In the genomic region with DNA sequence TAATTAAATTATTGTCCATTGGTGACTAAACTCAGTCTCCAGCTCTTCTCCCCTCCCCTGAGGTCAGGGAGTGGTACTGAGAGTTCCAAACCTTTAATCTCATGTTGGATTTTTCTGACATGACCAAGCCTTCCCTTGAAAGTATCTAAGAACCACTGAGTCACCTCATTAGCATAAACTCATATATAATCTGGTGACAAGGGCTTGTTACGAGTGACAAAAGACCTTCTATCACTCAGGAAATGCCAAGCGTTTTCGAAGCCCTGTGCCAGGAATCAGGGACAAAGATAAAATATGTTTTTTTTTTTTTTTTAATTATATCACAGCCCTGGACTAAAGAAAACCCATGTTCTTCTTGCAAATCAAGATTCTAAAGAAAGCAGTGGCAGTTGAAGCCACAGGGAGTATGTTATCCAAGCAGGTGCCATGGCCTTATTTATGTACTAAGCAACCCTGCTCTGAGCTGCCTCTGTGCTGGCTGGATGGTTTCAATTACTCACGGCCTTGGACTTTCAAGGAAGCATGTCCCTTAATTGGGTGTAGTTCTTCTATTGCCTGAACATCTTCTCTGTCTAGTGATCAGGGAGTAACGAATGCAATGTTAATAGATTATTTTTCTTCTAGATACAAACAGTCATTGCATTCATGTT, we compare ENCODE assay signal across 14 cellular contexts.
DNase-seq lines count a peak whose midpoint lies in the region; ATAC-seq and TF ChIP-seq lines count a peak whose summit lies in the region.
"Had no signal": no experiment of that assay in that cellular context is flagged by ENCODE, and none has a peak within 500 bp of the region (broad histone marks: within the 10 kb centered on the region; RNA-seq: fewer than 3 reads in every experiment).

No MANE protein-coding gene starts in this region.

- H3K4me3 ChIP-seq in brain microvascular endothelial cell (ENCODE audit: low read depth, low read length) (no peak overlapping the region), mesendoderm (ENCODE audit: low read length) (no peak overlapping the region)
- H3K4me3 ChIP-seq: GM23338 had no signal

- H3K4me1 ChIP-seq in mesendoderm (ENCODE audit: control insufficient read depth, low read depth, low read length), result no peaks in the 10 kb centered on the region

- no peak overlapping the region for H3K4me2 ChIP-seq in mesendoderm (ENCODE audit: low read length)
- H3K4me2 ChIP-seq: GM23338 had no signal

- H3K27me3 ChIP-seq in brain microvascular endothelial cell (replicated peaks) (no peaks in the 10 kb centered on the region), mesendoderm (ENCODE audit: insufficient read depth, low read length, poor library complexity) (no peaks in the 10 kb centered on the region)

- H3K4ac ChIP-seq in mesendoderm (ENCODE audit: low read depth, low read length), result no peak overlapping the region

- H2BK120ac ChIP-seq in mesendoderm (ENCODE audit: low read depth, low read length), result no peak overlapping the region

- no peak overlapping the region for H3K18ac ChIP-seq in mesendoderm (ENCODE audit: low read length)

- H3K36me3 ChIP-seq in brain microvascular endothelial cell (replicated peaks) (no peaks in the 10 kb centered on the region), mesendoderm (ENCODE audit: control insufficient read depth, insufficient read depth, low read length) (no peaks in the 10 kb centered on the region)

- no peaks in the 10 kb centered on the region for H3K79me1 ChIP-seq in mesendoderm (ENCODE audit: low read length)

- ATAC-seq in GM18868 (IDR thresholded peaks at IDR 0.05; ENCODE audit: unreplicated experiment) (no peak), GM19023 (IDR thresholded peaks at IDR 0.05; ENCODE audit: unreplicated experiment) (no peak), GM18861 (IDR thresholded peaks at IDR 0.05; ENCODE audit: unreplicated experiment) (no peak)
- ATAC-seq: GM23338 had no signal

- no CpG with 5 or more reads among the region's 5 CpGs for WGBS in mesendoderm (ENCODE audit: extremely low coverage, insufficient coverage, low lambda C conversion rate)

- H2AK5ac ChIP-seq in mesendoderm (ENCODE audit: low read length), result no peak overlapping the region

- H3K23ac ChIP-seq in mesendoderm (ENCODE audit: low read length), result no peak overlapping the region

- H3K27ac ChIP-seq in brain microvascular endothelial cell, result no peak overlapping the region
- no peak overlapping the region for H3K27ac ChIP-seq in mesendoderm (ENCODE audit: low read depth, low read length)
- H3K27ac ChIP-seq: HL-60 had no signal

- peak; percentile 64; the same call in 1 of the 2 replicates for TF ChIP-seq EP300 in Ishikawa (IDR thresholded peaks at IDR 0.05; ENCODE audit: borderline replicate concordance)

- no peak overlapping the region for H3K9ac ChIP-seq in mesendoderm (ENCODE audit: low read length)

- TF ChIP-seq CTCF in brain microvascular endothelial cell (IDR thresholded peaks at IDR 0.05; ENCODE audit: low read depth, low read length, missing control alignments), result no peak

- in situ Hi-C loops in brain microvascular endothelial cell (cut with HindIII; ENCODE audit: low pct_ligation_motif_present, low sequenced_read_pairs), result no loop called here

- peak; percentile 73 for DNase-seq in AG20443 (ENCODE audit: low spot score)
- peak; percentile 7 for DNase-seq in brain microvascular endothelial cell
- DNase-seq in kidney tubule cell (ENCODE audit: low spot score), result peak; percentile 91
- DNase-seq in mesendoderm, result no peak
- DNase-seq: activated CD4-positive, alpha-beta T cell treated with anti-CD3 and anti-CD28 coated beads for 4 hours; DND-41; NCI-H2227 treated with DMSO at 0.1 percent for 48 hours; stimulated activated CD4-positive, alpha-beta T cell treated with anti-CD3 and anti-CD28 coated beads, Interleukin-1b, Interleukin-23, amount 100 ng/mL, for 48 hours had no signal

- H2BK5ac ChIP-seq in mesendoderm (ENCODE audit: low read length), result no peak overlapping the region

- no peak for TF ChIP-seq RAD21 in Ishikawa (IDR thresholded peaks at IDR 0.05; ENCODE audit: low read depth)

- H3K79me2 ChIP-seq in mesendoderm (ENCODE audit: control insufficient read depth, insufficient read depth, low read length), result no peaks in the 10 kb centered on the region

- H3K56ac ChIP-seq in mesendoderm (ENCODE audit: low read length), result no peak overlapping the region

- no peak overlapping the region for H4K8ac ChIP-seq in mesendoderm (ENCODE audit: low read depth, low read length)

- H2BK15ac ChIP-seq in mesendoderm (replicated peaks; ENCODE audit: low read depth), result no peak overlapping the region

- no peak overlapping the region for H4K5ac ChIP-seq in mesendoderm (ENCODE audit: low read length)

TF ChIP-seq in Ishikawa, 13 proteins besides CTCF, POLR2A, EP300 and RAD21:
- TF ChIP-seq EGR1 (IDR thresholded peaks at IDR 0.05) (no peak), FOXM1 (IDR thresholded peaks at IDR 0.05; ENCODE audit: borderline replicate concordance, low read depth) (peak; percentile 40; the same call in 1 of the 2 replicates), TCF12 (IDR thresholded peaks at IDR 0.05; ENCODE audit: low read depth) (peak; percentile 58; the same call in 1 of the 2 replicates), TEAD4 (IDR thresholded peaks at IDR 0.05) (0 out of 2 replicates have a peak, but pooled peaks have one; percentile 35)
- TF ChIP-seq, protein P1, sequence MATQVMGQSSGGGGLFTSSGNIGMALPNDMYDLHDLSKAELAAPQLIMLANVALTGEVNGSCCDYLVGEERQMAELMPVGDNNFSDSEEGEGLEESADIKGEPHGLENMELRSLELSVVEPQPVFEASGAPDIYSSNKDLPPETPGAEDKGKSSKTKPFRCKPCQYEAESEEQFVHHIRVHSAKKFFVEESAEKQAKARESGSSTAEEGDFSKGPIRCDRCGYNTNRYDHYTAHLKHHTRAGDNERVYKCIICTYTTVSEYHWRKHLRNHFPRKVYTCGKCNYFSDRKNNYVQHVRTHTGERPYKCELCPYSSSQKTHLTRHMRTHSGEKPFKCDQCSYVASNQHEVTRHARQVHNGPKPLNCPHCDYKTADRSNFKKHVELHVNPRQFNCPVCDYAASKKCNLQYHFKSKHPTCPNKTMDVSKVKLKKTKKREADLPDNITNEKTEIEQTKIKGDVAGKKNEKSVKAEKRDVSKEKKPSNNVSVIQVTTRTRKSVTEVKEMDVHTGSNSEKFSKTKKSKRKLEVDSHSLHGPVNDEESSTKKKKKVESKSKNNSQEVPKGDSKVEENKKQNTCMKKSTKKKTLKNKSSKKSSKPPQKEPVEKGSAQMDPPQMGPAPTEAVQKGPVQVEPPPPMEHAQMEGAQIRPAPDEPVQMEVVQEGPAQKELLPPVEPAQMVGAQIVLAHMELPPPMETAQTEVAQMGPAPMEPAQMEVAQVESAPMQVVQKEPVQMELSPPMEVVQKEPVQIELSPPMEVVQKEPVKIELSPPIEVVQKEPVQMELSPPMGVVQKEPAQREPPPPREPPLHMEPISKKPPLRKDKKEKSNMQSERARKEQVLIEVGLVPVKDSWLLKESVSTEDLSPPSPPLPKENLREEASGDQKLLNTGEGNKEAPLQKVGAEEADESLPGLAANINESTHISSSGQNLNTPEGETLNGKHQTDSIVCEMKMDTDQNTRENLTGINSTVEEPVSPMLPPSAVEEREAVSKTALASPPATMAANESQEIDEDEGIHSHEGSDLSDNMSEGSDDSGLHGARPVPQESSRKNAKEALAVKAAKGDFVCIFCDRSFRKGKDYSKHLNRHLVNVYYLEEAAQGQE (IDR thresholded peaks at IDR 0.05; ENCODE audit: low read depth), result no peak
TF ChIP-seq in Ishikawa: peak in this region for 3.
